ENCODE assay signal across 9 cellular contexts in genomic region chr14:68513838-68514610, GRCh38.
DNase-seq lines count a peak whose midpoint lies in the region; ATAC-seq and TF ChIP-seq lines count a peak whose summit lies in the region.
"Had no signal": no experiment of that assay in that cellular context is flagged by ENCODE, and none has a peak within 500 bp of the region (broad histone marks: within the 10 kb centered on the region; RNA-seq: fewer than 3 reads in every experiment).

No MANE protein-coding gene starts in this region.

- no peak for TF ChIP-seq CTCF in RWPE2 (IDR thresholded peaks at IDR 0.05; ENCODE audit: poor library complexity, severe bottlenecking)

- H3K9me3 ChIP-seq in RWPE2 (ENCODE audit: severe bottlenecking): no peaks in the 10 kb centered on the region
- H3K9me3 ChIP-seq: upper lobe of left lung had no signal

- H3K4me1 ChIP-seq in RWPE2 (ENCODE audit: insufficient read depth, poor library complexity, severe bottlenecking): peaks cover 29% of the 10 kb centered on the region

- H3K4me3 ChIP-seq in RWPE2 (ENCODE audit: severe bottlenecking): no peak overlapping the region
- H3K4me3 ChIP-seq in skin epidermis: no peak overlapping the region
- H3K4me3 ChIP-seq: upper lobe of left lung had no signal

- no peaks in the 10 kb centered on the region for H3K27me3 Mint-ChIP-seq in activated T-cell treated with anti-CD3 and anti-CD28 coated beads, Interleukin-2, amount 50 U/mL, for 24 hours

- no peak overlapping the region for H3K4me3 Mint-ChIP-seq in activated T-cell treated with anti-CD3 and anti-CD28 coated beads, Interleukin-2, amount 50 U/mL, for 24 hours

- no peaks in the 10 kb centered on the region for H3K36me3 Mint-ChIP-seq in activated T-cell treated with anti-CD3 and anti-CD28 coated beads, Interleukin-2, amount 50 U/mL, for 24 hours (ENCODE audit: low read depth)

- H3K27ac Mint-ChIP-seq in activated T-cell treated with anti-CD3 and anti-CD28 coated beads, Interleukin-2, amount 50 U/mL, for 24 hours: no peak overlapping the region

- peak; percentile 78 for ATAC-seq in GM18868 (IDR thresholded peaks at IDR 0.05; ENCODE audit: unreplicated experiment)
- peak; percentile 71 for ATAC-seq in HG02870 (IDR thresholded peaks at IDR 0.05; ENCODE audit: unreplicated experiment)
- no peak for ATAC-seq in RWPE2 (ENCODE audit: low read depth)
- ATAC-seq in GM21528 (IDR thresholded peaks at IDR 0.05; ENCODE audit: low FRiP score, unreplicated experiment): no peak

- H3K9me3 Mint-ChIP-seq in activated T-cell treated with anti-CD3 and anti-CD28 coated beads, Interleukin-2, amount 50 U/mL, for 24 hours: no peaks in the 10 kb centered on the region

- DNase-seq in RWPE2 (ENCODE audit: low spot score) (no peak), HT-29 (ENCODE audit: low spot score) (no peak), D341Med (ENCODE audit: low spot score) (no peak)
- DNase-seq in activated T-cell treated with anti-CD3 and anti-CD28 coated beads, Interleukin-2, amount 50 U/mL, for 24 hours: no peak
- DNase-seq: upper lobe of left lung had no signal

- peak overlapping the region; percentile 82 for H3K27ac ChIP-seq in RWPE2 (ENCODE audit: poor library complexity, severe bottlenecking)
- H3K27ac ChIP-seq in skin epidermis: peak overlapping the region in 20 of 21 experiments; percentile 6 to 82 (median 73)

- no peaks in the 10 kb centered on the region for H3K27me3 ChIP-seq in RWPE2 (ENCODE audit: insufficient read depth, poor library complexity, severe bottlenecking)
- H3K27me3 ChIP-seq: upper lobe of left lung had no signal

- H3K36me3 ChIP-seq in RWPE2 (ENCODE audit: low read depth): no peaks in the 10 kb centered on the region
- H3K36me3 ChIP-seq: upper lobe of left lung had no signal

- peaks cover 27% of the 10 kb centered on the region for H3K4me1 Mint-ChIP-seq in activated T-cell treated with anti-CD3 and anti-CD28 coated beads, Interleukin-2, amount 50 U/mL, for 24 hours (ENCODE audit: low read depth)

Comparison
In these comparisons a context has a peak if more than half of its experiments do, and no peak if none do; other contexts are left out.
1. ATAC-seq: peak in GM18868 (single experiment) and HG02870 (single experiment); none in RWPE2 (single experiment) and GM21528 (single experiment).